Comparison of ENCODE assay signal across 31 cellular contexts in genomic region chr3:82198009-82198408, GRCh38.
"Had no signal": no experiment of that assay in that cellular context is flagged by ENCODE, and none has a peak within 500 bp of the region (broad histone marks: within the 10 kb centered on the region; RNA-seq: fewer than 3 reads in every experiment).

No MANE protein-coding gene starts in this region.

- H3K9ac ChIP-seq: neural progenitor cell, parathyroid adenoma had no signal

- ATAC-seq: natural killer cell; psoas muscle; right cardiac atrium; sciatic nerve; stimulated activated memory B cell treated with anti-CD40 and anti-IgM and Interleukin-4, amounts not matched to agents 10 μg/mL and 1 μg/mL and 100 μg/mL, for 72 hours; stimulated activated naive CD8-positive, alpha-beta T cell treated with anti-CD3 and anti-CD28 coated beads, Interleukin-15, amount 100 ng/mL, for 72 hours; stimulated activated naive CD8-positive, alpha-beta T cell treated with anti-CD3 and anti-CD28 coated beads, Interleukin-15, Interleukin-2, amounts not matched to agents 100 U/mL and 50 U/mL, for 24 hours; upper lobe of right lung had no signal

- H3K9me3 Mint-ChIP-seq: nephron; neural progenitor cell; stimulated activated memory B cell treated with anti-CD40 and anti-IgM and Interleukin-4, amounts not matched to agents 10 μg/mL and 1 μg/mL and 100 μg/mL, for 72 hours; type B pancreatic cell had no signal

- H3K4me2 ChIP-seq: neural progenitor cell, smooth muscle cell had no signal

- H3K4me1 Mint-ChIP-seq: natural killer cell; neural progenitor cell; stimulated activated memory B cell treated with anti-CD40 and anti-IgM and Interleukin-4, amounts not matched to agents 10 μg/mL and 1 μg/mL and 100 μg/mL, for 72 hours; stimulated activated naive CD8-positive, alpha-beta T cell treated with anti-CD3 and anti-CD28 coated beads, Interleukin-15, amount 100 ng/mL, for 72 hours had no signal

- H3K36me3 ChIP-seq: neural progenitor cell, ovary, spleen, suprapubic skin, tibial artery, transverse colon, upper lobe of right lung, uterus had no signal

- H3K27me3 Mint-ChIP-seq: progenitor cell of endocrine pancreas; stimulated activated memory B cell treated with anti-CD40 and anti-IgM and Interleukin-4, amounts not matched to agents 10 μg/mL and 1 μg/mL and 100 μg/mL, for 72 hours; stimulated activated naive CD8-positive, alpha-beta T cell treated with anti-CD3 and anti-CD28 coated beads, Interleukin-15, amount 100 ng/mL, for 72 hours; type B pancreatic cell had no signal

- DNase-seq: natural killer cell; occipital lobe; ovary; posterior cingulate gyrus; psoas muscle; right cardiac atrium; spleen; stimulated activated CD4-positive, alpha-beta T cell treated with anti-CD3 and anti-CD28 coated beads, Interleukin-12 subunit alpha, Interleukin-12 subunit beta, amount 100 ng/mL, for 4 hours; stimulated activated CD4-positive, alpha-beta T cell treated with anti-CD3 and anti-CD28 coated beads, Interleukin-1b, Interleukin-23, amount 100 ng/mL, for 48 hours; stimulated activated CD4-positive, alpha-beta T cell treated with anti-CD3 and anti-CD28 coated beads, Interleukin-4, amount 100 ng/mL, for 1 hour; stimulated activated CD4-positive, alpha-beta T cell treated with anti-CD3 and anti-CD28 coated beads, Interleukin-4, amount 100 ng/mL, for 4 hours; stimulated activated CD8-positive, alpha-beta memory T cell treated with anti-CD3 and anti-CD28 coated beads, Interleukin-4, amount 100 ng/mL, for 48 hours; stimulated activated naive CD4-positive, alpha-beta T cell; stimulated activated naive CD8-positive, alpha-beta T cell treated with anti-CD3 and anti-CD28 coated beads, Interleukin-15, amount 100 ng/mL, for 72 hours; stimulated activated naive CD8-positive, alpha-beta T cell treated with anti-CD3 and anti-CD28 coated beads, Interleukin-15, Interleukin-2, amounts not matched to agents 100 U/mL and 50 U/mL, for 24 hours; substantia nigra; testis; tibial artery; transverse colon; upper lobe of right lung; uterus had no signal

- H2AFZ ChIP-seq: neural progenitor cell, parathyroid adenoma had no signal

- H3K4me3 ChIP-seq: neural progenitor cell, ovary, psoas muscle, skin epidermis, smooth muscle cell, spleen, suprapubic skin, testis, tibial artery, transverse colon, upper lobe of right lung, uterus had no signal

- H3K27ac ChIP-seq: neural progenitor cell, ovary, parathyroid adenoma, psoas muscle, skin epidermis, spleen, suprapubic skin, testis, tibial artery, transverse colon, upper lobe of right lung, uterus had no signal

- H3K4me1 ChIP-seq: neural progenitor cell, parathyroid adenoma, psoas muscle, spleen, suprapubic skin, testis, tibial artery, transverse colon, upper lobe of right lung, uterus had no signal

- H3K79me2 ChIP-seq: parathyroid adenoma had no signal

- H3K27ac Mint-ChIP-seq: natural killer cell; nephron; neural progenitor cell; progenitor cell of endocrine pancreas; stimulated activated memory B cell treated with anti-CD40 and anti-IgM and Interleukin-4, amounts not matched to agents 10 μg/mL and 1 μg/mL and 100 μg/mL, for 72 hours; stimulated activated naive CD8-positive, alpha-beta T cell treated with anti-CD3 and anti-CD28 coated beads, Interleukin-15, amount 100 ng/mL, for 72 hours; type B pancreatic cell had no signal

- H3K4me3 Mint-ChIP-seq: natural killer cell; nephron; neural progenitor cell; stimulated activated memory B cell treated with anti-CD40 and anti-IgM and Interleukin-4, amounts not matched to agents 10 μg/mL and 1 μg/mL and 100 μg/mL, for 72 hours; stimulated activated naive CD8-positive, alpha-beta T cell treated with anti-CD3 and anti-CD28 coated beads, Interleukin-15, amount 100 ng/mL, for 72 hours; type B pancreatic cell had no signal

- H3K27me3 ChIP-seq: neural progenitor cell, ovary, spleen, suprapubic skin, testis, tibial artery, transverse colon, upper lobe of right lung, uterus had no signal

- H3K36me3 Mint-ChIP-seq: neural progenitor cell; stimulated activated memory B cell treated with anti-CD40 and anti-IgM and Interleukin-4, amounts not matched to agents 10 μg/mL and 1 μg/mL and 100 μg/mL, for 72 hours; type B pancreatic cell had no signal

- H3K9me3 ChIP-seq: ovary, psoas muscle, spleen, suprapubic skin, testis, tibial artery, transverse colon, upper lobe of right lung, uterus had no signal
